Comparison of ENCODE assay signal across 1 cellular context in the genomic region with DNA sequence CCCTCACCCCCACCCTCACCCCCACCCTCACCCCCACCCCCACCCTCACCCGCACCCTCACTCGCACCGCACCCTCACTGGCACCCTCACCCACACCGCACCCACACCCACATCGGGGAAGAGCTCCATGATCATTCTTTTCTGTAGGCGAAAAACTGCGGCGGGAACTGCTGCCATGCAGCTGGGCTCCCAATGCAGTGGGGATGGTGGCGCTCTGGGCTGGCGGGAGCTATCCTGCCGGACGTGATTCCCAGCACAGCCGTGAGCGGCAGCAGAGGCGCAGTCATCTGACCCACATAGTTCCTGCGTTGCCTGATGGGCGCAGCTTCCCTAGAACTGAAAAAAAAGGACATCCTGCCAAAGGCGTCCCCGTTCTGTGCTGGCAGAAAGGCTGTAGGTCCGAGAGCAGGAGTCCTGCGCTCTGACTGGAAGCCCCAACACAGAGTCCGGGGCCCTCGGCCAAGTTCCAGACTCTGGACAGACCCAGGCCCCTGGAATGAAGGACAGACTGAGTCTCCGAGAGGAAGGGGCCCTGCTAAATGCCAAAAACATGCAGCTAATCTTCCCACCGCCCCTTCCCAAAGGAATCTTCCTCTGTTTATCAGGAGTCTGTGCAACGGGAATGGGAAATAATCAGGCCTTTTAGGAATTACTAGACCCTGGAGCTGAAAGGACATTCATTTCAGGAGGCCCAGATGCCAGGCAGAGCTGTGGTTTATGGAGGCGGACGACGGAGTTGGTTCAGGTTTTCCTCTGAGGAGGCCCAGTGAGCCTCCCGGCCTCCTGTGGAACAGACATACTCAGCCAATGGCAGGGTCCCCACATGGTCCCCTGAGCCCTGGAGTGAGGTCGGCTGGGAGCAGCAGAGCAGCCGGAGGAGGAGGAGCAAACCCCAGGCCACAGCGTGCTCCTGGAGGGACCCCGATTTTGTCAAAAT.
TF ChIP-seq lines count a peak whose summit lies in the region.

No MANE protein-coding gene starts in this region.

TF ChIP-seq in HepG2, 621 proteins besides CTCF, POLR2A, EP300 and RAD21 (continued from another document and continues in another):
- TF ChIP-seq, protein P1, sequence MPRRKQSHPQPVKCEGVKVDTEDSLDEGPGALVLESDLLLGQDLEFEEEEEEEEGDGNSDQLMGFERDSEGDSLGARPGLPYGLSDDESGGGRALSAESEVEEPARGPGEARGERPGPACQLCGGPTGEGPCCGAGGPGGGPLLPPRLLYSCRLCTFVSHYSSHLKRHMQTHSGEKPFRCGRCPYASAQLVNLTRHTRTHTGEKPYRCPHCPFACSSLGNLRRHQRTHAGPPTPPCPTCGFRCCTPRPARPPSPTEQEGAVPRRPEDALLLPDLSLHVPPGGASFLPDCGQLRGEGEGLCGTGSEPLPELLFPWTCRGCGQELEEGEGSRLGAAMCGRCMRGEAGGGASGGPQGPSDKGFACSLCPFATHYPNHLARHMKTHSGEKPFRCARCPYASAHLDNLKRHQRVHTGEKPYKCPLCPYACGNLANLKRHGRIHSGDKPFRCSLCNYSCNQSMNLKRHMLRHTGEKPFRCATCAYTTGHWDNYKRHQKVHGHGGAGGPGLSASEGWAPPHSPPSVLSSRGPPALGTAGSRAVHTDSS (CRISPR knock-in tag; conservative IDR thresholded peaks at IDR 0.05) = no peak
- TF ChIP-seq, protein P2, sequence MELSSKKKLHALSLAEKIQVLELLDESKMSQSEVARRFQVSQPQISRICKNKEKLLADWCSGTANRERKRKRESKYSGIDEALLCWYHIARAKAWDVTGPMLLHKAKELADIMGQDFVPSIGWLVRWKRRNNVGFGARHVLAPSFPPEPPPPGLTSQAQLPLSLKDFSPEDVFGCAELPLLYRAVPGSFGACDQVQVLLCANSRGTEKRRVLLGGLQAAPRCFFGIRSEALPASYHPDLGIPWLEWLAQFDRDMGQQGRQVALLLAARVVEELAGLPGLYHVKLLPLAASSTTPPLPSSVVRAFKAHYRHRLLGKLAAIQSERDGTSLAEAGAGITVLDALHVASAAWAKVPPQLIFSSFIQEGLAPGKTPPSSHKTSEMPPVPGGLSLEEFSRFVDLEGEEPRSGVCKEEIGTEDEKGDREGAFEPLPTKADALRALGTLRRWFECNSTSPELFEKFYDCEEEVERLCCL (CRISPR knock-in tag; IDR thresholded peaks at IDR 0.05; ENCODE audit: borderline replicate concordance) = no peak
- TF ChIP-seq KLF9 (CRISPR knock-in tag; IDR thresholded peaks at IDR 0.05; ENCODE audit: low read depth) (no peak), ZNF737 (CRISPR knock-in tag; IDR thresholded peaks at IDR 0.05; ENCODE audit: borderline replicate concordance) (no peak), KDM5A (IDR thresholded peaks at IDR 0.05; ENCODE audit: borderline replicate concordance, low read length) (no peak), ZNF556 (CRISPR knock-in tag; IDR thresholded peaks at IDR 0.05; ENCODE audit: borderline replicate concordance) (peak; percentile 83; the same call in 1 of the 2 replicates), RARG (CRISPR knock-in tag; IDR thresholded peaks at IDR 0.05; ENCODE audit: low read depth) (no peak), ZKSCAN5 (CRISPR knock-in tag; IDR thresholded peaks at IDR 0.05) (no peak), RELA (CRISPR knock-in tag; IDR thresholded peaks at IDR 0.05) (no peak; the same call in 1 of the 2 replicates), ISX (CRISPR knock-in tag; conservative IDR thresholded peaks at IDR 0.05) (no peak), ZNF75D (CRISPR knock-in tag; IDR thresholded peaks at IDR 0.05; ENCODE audit: borderline replicate concordance) (no peak), ZNF720 (CRISPR knock-in tag; IDR thresholded peaks at IDR 0.05) (no peak), PCBP1 (IDR thresholded peaks at IDR 0.05; ENCODE audit: borderline replicate concordance, low read depth, low read length) (peak; percentile 97), PLRG1 (conservative IDR thresholded peaks at IDR 0.05) (no peak), HNRNPH1 (optimal IDR thresholded peaks at IDR 0.05; ENCODE audit: low read depth, low read length) (no peak), NR1H2 (CRISPR knock-in tag; IDR thresholded peaks at IDR 0.05; ENCODE audit: borderline replicate concordance, low read depth) (no peak), ZKSCAN8 (CRISPR knock-in tag; IDR thresholded peaks at IDR 0.05; ENCODE audit: borderline replicate concordance) (no peak), ZSCAN12 (CRISPR knock-in tag; IDR thresholded peaks at IDR 0.05) (no peak), POLR2AphosphoS5 (IDR thresholded peaks at IDR 0.05; ENCODE audit: low read depth, low read length) (peak; percentile 58), ZBTB20 (CRISPR knock-in tag; IDR thresholded peaks at IDR 0.05; ENCODE audit: borderline replicate concordance, low read depth) (peak; percentile 56; the same call in 1 of the 2 replicates), TBL1XR1 (IDR thresholded peaks at IDR 0.05; ENCODE audit: borderline replicate concordance, low read length, partially characterized antibody) (no peak), ZNF589 (CRISPR knock-in tag; conservative IDR thresholded peaks at IDR 0.05) (no peak), ZNF143 (CRISPR knock-in tag; IDR thresholded peaks at IDR 0.05) (peak; percentile 74), PHF20 (CRISPR knock-in tag; IDR thresholded peaks at IDR 0.05) (0 out of 2 replicates have a peak, but pooled peaks have one; percentile 24), LCORL (IDR thresholded peaks at IDR 0.05) (no peak), LCORL (CRISPR knock-in tag; IDR thresholded peaks at IDR 0.05) (peak; percentile 71), ZNF232 (CRISPR knock-in tag; IDR thresholded peaks at IDR 0.05; ENCODE audit: borderline replicate concordance) (peak; percentile 46; the same call in 1 of the 2 replicates)
- TF ChIP-seq, protein P3, sequence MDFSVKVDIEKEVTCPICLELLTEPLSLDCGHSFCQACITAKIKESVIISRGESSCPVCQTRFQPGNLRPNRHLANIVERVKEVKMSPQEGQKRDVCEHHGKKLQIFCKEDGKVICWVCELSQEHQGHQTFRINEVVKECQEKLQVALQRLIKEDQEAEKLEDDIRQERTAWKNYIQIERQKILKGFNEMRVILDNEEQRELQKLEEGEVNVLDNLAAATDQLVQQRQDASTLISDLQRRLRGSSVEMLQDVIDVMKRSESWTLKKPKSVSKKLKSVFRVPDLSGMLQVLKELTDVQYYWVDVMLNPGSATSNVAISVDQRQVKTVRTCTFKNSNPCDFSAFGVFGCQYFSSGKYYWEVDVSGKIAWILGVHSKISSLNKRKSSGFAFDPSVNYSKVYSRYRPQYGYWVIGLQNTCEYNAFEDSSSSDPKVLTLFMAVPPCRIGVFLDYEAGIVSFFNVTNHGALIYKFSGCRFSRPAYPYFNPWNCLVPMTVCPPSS (IDR thresholded peaks at IDR 0.05) = no peak
- TF ChIP-seq, protein P4, sequence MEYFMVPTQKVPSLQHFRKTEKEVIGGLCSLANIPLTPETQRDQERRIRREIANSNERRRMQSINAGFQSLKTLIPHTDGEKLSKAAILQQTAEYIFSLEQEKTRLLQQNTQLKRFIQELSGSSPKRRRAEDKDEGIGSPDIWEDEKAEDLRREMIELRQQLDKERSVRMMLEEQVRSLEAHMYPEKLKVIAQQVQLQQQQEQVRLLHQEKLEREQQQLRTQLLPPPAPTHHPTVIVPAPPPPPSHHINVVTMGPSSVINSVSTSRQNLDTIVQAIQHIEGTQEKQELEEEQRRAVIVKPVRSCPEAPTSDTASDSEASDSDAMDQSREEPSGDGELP (IDR thresholded peaks at IDR 0.05; ENCODE audit: borderline replicate concordance, low read depth) = peak; percentile 77; the same call in 1 of the 2 replicates
- TF ChIP-seq, protein P5, sequence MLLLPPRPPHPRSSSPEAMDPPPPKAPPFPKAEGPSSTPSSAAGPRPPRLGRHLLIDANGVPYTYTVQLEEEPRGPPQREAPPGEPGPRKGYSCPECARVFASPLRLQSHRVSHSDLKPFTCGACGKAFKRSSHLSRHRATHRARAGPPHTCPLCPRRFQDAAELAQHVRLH (CRISPR knock-in tag; IDR thresholded peaks at IDR 0.05; ENCODE audit: borderline replicate concordance, low read depth) = peak; percentile 68; the same call in 1 of the 2 replicates
- TF ChIP-seq, protein P6, sequence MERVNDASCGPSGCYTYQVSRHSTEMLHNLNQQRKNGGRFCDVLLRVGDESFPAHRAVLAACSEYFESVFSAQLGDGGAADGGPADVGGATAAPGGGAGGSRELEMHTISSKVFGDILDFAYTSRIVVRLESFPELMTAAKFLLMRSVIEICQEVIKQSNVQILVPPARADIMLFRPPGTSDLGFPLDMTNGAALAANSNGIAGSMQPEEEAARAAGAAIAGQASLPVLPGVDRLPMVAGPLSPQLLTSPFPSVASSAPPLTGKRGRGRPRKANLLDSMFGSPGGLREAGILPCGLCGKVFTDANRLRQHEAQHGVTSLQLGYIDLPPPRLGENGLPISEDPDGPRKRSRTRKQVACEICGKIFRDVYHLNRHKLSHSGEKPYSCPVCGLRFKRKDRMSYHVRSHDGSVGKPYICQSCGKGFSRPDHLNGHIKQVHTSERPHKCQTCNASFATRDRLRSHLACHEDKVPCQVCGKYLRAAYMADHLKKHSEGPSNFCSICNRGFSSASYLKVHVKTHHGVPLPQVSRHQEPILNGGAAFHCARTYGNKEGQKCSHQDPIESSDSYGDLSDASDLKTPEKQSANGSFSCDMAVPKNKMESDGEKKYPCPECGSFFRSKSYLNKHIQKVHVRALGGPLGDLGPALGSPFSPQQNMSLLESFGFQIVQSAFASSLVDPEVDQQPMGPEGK (CRISPR knock-in tag; IDR thresholded peaks at IDR 0.05) = peak; percentile 81
- TF ChIP-seq, protein P7, sequence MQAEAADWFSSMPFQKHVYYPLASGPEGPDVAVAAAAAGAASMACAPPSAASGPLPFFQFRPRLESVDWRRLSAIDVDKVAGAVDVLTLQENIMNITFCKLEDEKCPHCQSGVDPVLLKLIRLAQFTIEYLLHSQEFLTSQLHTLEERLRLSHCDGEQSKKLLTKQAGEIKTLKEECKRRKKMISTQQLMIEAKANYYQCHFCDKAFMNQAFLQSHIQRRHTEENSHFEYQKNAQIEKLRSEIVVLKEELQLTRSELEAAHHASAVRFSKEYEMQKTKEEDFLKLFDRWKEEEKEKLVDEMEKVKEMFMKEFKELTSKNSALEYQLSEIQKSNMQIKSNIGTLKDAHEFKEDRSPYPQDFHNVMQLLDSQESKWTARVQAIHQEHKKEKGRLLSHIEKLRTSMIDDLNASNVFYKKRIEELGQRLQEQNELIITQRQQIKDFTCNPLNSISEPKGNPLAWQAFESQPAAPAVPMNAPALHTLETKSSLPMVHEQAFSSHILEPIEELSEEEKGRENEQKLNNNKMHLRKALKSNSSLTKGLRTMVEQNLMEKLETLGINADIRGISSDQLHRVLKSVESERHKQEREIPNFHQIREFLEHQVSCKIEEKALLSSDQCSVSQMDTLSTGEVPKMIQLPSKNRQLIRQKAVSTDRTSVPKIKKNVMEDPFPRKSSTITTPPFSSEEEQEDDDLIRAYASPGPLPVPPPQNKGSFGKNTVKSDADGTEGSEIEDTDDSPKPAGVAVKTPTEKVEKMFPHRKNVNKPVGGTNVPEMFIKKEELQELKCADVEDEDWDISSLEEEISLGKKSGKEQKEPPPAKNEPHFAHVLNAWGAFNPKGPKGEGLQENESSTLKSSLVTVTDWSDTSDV (CRISPR knock-in tag; IDR thresholded peaks at IDR 0.05) = no peak; the same call in 1 of the 2 replicates
- TF ChIP-seq, protein P8, sequence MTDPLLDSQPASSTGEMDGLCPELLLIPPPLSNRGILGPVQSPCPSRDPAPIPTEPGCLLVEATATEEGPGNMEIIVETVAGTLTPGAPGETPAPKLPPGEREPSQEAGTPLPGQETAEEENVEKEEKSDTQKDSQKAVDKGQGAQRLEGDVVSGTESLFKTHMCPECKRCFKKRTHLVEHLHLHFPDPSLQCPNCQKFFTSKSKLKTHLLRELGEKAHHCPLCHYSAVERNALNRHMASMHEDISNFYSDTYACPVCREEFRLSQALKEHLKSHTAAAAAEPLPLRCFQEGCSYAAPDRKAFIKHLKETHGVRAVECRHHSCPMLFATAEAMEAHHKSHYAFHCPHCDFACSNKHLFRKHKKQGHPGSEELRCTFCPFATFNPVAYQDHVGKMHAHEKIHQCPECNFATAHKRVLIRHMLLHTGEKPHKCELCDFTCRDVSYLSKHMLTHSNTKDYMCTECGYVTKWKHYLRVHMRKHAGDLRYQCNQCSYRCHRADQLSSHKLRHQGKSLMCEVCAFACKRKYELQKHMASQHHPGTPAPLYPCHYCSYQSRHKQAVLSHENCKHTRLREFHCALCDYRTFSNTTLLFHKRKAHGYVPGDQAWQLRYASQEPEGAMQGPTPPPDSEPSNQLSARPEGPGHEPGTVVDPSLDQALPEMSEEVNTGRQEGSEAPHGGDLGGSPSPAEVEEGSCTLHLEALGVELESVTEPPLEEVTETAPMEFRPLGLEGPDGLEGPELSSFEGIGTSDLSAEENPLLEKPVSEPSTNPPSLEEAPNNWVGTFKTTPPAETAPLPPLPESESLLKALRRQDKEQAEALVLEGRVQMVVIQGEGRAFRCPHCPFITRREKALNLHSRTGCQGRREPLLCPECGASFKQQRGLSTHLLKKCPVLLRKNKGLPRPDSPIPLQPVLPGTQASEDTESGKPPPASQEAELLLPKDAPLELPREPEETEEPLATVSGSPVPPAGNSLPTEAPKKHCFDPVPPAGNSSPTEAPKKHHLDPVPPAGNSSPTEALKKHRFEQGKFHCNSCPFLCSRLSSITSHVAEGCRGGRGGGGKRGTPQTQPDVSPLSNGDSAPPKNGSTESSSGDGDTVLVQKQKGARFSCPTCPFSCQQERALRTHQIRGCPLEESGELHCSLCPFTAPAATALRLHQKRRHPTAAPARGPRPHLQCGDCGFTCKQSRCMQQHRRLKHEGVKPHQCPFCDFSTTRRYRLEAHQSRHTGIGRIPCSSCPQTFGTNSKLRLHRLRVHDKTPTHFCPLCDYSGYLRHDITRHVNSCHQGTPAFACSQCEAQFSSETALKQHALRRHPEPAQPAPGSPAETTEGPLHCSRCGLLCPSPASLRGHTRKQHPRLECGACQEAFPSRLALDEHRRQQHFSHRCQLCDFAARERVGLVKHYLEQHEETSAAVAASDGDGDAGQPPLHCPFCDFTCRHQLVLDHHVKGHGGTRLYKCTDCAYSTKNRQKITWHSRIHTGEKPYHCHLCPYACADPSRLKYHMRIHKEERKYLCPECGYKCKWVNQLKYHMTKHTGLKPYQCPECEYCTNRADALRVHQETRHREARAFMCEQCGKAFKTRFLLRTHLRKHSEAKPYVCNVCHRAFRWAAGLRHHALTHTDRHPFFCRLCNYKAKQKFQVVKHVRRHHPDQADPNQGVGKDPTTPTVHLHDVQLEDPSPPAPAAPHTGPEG (CRISPR knock-in tag; IDR thresholded peaks at IDR 0.05) = no peak; the same call in 1 of the 2 replicates
- TF ChIP-seq, protein P9, sequence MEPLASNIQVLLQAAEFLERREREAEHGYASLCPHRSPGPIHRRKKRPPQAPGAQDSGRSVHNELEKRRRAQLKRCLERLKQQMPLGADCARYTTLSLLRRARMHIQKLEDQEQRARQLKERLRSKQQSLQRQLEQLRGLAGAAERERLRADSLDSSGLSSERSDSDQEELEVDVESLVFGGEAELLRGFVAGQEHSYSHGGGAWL (CRISPR knock-in tag; IDR thresholded peaks at IDR 0.05) = peak; percentile 73
- TF ChIP-seq, protein P10, sequence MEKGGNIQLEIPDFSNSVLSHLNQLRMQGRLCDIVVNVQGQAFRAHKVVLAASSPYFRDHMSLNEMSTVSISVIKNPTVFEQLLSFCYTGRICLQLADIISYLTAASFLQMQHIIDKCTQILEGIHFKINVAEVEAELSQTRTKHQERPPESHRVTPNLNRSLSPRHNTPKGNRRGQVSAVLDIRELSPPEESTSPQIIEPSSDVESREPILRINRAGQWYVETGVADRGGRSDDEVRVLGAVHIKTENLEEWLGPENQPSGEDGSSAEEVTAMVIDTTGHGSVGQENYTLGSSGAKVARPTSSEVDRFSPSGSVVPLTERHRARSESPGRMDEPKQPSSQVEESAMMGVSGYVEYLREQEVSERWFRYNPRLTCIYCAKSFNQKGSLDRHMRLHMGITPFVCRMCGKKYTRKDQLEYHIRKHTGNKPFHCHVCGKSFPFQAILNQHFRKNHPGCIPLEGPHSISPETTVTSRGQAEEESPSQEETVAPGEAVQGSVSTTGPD (CRISPR knock-in tag; IDR thresholded peaks at IDR 0.05) = no peak
